Comparison of ENCODE assay signal across 1 cellular context in genomic region chr6:79536969-79537747, GRCh38.
TF ChIP-seq lines count a peak whose summit lies in the region.

LCA5 (minus strand) TSS chr6:79537430; CDS start chr6:79518894, 18,536 bp downstream.

TF ChIP-seq in K562, 482 proteins besides CTCF, POLR2A, EP300 and RAD21 (continued from another document):
- TF ChIP-seq, protein P1, sequence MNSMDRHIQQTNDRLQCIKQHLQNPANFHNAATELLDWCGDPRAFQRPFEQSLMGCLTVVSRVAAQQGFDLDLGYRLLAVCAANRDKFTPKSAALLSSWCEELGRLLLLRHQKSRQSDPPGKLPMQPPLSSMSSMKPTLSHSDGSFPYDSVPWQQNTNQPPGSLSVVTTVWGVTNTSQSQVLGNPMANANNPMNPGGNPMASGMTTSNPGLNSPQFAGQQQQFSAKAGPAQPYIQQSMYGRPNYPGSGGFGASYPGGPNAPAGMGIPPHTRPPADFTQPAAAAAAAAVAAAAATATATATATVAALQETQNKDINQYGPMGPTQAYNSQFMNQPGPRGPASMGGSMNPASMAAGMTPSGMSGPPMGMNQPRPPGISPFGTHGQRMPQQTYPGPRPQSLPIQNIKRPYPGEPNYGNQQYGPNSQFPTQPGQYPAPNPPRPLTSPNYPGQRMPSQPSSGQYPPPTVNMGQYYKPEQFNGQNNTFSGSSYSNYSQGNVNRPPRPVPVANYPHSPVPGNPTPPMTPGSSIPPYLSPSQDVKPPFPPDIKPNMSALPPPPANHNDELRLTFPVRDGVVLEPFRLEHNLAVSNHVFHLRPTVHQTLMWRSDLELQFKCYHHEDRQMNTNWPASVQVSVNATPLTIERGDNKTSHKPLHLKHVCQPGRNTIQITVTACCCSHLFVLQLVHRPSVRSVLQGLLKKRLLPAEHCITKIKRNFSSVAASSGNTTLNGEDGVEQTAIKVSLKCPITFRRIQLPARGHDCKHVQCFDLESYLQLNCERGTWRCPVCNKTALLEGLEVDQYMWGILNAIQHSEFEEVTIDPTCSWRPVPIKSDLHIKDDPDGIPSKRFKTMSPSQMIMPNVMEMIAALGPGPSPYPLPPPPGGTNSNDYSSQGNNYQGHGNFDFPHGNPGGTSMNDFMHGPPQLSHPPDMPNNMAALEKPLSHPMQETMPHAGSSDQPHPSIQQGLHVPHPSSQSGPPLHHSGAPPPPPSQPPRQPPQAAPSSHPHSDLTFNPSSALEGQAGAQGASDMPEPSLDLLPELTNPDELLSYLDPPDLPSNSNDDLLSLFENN (IDR thresholded peaks at IDR 0.05; ENCODE audit: low read depth in 2 of 2, low read length in 2 of 2): 0 out of 4 replicates have a peak, but pooled peaks of 1 of the 2 experiments have one; percentile 8
- TF ChIP-seq ARID3A (IDR thresholded peaks at IDR 0.05; ENCODE audit: borderline replicate concordance, low read depth, low read length): no peak
